Comparison of ENCODE assay signal across 1 cellular context in the genomic region with DNA sequence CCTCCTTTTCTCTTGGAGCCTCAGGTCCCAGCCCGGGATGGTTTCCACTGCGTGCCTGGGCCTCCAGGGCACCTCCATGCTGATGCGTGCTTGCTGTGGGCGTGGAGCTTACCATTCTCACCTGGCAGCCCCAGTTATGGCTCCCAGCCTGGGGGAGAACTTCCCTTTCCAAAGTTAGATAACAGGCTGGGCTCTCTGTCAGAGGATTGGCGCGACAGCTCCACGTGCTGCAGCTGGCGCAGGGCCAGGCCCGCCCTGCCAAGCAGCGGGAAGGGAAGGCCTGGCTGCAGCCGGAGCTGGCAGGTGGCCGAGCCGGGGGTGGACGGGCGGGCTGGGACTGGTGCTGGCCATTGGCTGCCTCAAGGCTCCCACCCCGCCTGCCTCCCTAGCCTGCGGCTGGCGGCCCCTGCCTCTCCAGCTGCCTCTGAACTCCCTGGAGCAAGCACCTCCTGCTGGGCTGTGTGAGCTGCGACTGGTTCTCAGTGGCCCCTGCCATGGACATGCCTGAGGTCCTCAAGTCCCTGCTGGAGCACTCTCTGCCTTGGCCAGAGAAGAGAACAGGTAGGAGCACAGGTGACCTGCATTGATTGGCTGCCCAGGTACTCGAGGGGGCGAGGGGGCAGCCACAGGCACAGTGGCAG.
TF ChIP-seq lines count a peak whose summit lies in the region.

No MANE protein-coding gene starts in this region.

TF ChIP-seq in K562, 482 proteins besides CTCF, POLR2A, EP300 and RAD21 (continued from another document):
- peak; percentile 75 for TF ChIP-seq VEZF1 (CRISPR knock-in tag; IDR thresholded peaks at IDR 0.05)
- TF ChIP-seq, protein P1, sequence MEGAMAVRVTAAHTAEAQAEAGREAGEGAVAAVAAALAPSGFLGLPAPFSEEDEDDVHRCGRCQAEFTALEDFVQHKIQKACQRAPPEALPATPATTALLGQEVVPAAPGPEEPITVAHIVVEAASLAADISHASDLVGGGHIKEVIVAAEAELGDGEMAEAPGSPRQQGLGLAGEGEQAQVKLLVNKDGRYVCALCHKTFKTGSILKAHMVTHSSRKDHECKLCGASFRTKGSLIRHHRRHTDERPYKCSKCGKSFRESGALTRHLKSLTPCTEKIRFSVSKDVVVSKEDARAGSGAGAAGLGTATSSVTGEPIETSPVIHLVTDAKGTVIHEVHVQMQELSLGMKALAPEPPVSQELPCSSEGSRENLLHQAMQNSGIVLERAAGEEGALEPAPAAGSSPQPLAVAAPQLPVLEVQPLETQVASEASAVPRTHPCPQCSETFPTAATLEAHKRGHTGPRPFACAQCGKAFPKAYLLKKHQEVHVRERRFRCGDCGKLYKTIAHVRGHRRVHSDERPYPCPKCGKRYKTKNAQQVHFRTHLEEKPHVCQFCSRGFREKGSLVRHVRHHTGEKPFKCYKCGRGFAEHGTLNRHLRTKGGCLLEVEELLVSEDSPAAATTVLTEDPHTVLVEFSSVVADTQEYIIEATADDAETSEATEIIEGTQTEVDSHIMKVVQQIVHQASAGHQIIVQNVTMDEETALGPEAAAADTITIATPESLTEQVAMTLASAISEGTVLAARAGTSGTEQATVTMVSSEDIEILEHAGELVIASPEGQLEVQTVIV (CRISPR knock-in tag; IDR thresholded peaks at IDR 0.05; ENCODE audit: borderline replicate concordance), result no peak
- peak; percentile 61; the same call in 1 of the 2 replicates for TF ChIP-seq KLF16 (IDR thresholded peaks at IDR 0.05)
- peak; percentile 61 for TF ChIP-seq SMAD4 (CRISPR knock-in tag; conservative IDR thresholded peaks at IDR 0.05)
- TF ChIP-seq SMARCA5 (IDR thresholded peaks at IDR 0.05), result 0 out of 2 replicates have a peak, but pooled peaks have one; percentile 24
- TF ChIP-seq FIP1L1 (IDR thresholded peaks at IDR 0.05; ENCODE audit: low read depth, low read length, poor library complexity, severe bottlenecking), result no peak
- no peak for TF ChIP-seq ZBTB43 (CRISPR knock-in tag; IDR thresholded peaks at IDR 0.05)
- peak; percentile 46 to 78 for TF ChIP-seq MAZ (CRISPR knock-in tag; conservative IDR thresholded peaks at IDR 0.05 in 1 of 2, IDR thresholded peaks at IDR 0.05 in 1 of 2)
- TF ChIP-seq, protein P2, sequence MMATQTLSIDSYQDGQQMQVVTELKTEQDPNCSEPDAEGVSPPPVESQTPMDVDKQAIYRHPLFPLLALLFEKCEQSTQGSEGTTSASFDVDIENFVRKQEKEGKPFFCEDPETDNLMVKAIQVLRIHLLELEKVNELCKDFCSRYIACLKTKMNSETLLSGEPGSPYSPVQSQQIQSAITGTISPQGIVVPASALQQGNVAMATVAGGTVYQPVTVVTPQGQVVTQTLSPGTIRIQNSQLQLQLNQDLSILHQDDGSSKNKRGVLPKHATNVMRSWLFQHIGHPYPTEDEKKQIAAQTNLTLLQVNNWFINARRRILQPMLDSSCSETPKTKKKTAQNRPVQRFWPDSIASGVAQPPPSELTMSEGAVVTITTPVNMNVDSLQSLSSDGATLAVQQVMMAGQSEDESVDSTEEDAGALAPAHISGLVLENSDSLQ (IDR thresholded peaks at IDR 0.05), result peak; percentile 90
- peak; percentile 70 for TF ChIP-seq MEIS2 (IDR thresholded peaks at IDR 0.05; ENCODE audit: partially characterized antibody)
- 0 out of 2 replicates have a peak, but pooled peaks have one; percentile 27 for TF ChIP-seq MXI1 (IDR thresholded peaks at IDR 0.05; ENCODE audit: low read depth, low read length)
- peak; percentile 58; the same call in 1 of the 2 replicates for TF ChIP-seq CXXC5 (CRISPR knock-in tag; IDR thresholded peaks at IDR 0.05)
- TF ChIP-seq PURB (CRISPR knock-in tag; IDR thresholded peaks at IDR 0.05; ENCODE audit: low read depth), result no peak
- no peak for TF ChIP-seq HLTF (IDR thresholded peaks at IDR 0.05)
- TF ChIP-seq RBM22 (IDR thresholded peaks at IDR 0.05; ENCODE audit: low read depth, low read length, poor library complexity, severe bottlenecking), result no peak
- TF ChIP-seq USF1 (CRISPR knock-in tag; IDR thresholded peaks at IDR 0.05), result peak; percentile 100
- TF ChIP-seq, protein P3, sequence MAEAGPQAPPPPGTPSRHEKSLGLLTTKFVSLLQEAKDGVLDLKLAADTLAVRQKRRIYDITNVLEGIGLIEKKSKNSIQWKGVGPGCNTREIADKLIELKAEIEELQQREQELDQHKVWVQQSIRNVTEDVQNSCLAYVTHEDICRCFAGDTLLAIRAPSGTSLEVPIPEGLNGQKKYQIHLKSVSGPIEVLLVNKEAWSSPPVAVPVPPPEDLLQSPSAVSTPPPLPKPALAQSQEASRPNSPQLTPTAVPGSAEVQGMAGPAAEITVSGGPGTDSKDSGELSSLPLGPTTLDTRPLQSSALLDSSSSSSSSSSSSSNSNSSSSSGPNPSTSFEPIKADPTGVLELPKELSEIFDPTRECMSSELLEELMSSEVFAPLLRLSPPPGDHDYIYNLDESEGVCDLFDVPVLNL (CRISPR knock-in tag; IDR thresholded peaks at IDR 0.05; ENCODE audit: low read depth), result no peak
- TF ChIP-seq, protein P4, sequence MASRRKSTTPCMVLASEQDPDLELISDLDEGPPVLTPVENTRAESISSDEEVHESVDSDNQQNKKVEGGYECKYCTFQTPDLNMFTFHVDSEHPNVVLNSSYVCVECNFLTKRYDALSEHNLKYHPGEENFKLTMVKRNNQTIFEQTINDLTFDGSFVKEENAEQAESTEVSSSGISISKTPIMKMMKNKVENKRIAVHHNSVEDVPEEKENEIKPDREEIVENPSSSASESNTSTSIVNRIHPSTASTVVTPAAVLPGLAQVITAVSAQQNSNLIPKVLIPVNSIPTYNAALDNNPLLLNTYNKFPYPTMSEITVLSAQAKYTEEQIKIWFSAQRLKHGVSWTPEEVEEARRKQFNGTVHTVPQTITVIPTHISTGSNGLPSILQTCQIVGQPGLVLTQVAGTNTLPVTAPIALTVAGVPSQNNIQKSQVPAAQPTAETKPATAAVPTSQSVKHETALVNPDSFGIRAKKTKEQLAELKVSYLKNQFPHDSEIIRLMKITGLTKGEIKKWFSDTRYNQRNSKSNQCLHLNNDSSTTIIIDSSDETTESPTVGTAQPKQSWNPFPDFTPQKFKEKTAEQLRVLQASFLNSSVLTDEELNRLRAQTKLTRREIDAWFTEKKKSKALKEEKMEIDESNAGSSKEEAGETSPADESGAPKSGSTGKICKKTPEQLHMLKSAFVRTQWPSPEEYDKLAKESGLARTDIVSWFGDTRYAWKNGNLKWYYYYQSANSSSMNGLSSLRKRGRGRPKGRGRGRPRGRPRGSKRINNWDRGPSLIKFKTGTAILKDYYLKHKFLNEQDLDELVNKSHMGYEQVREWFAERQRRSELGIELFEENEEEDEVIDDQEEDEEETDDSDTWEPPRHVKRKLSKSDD (conservative IDR thresholded peaks at IDR 0.05; ENCODE audit: low read length), result no peak
- peak; percentile 22 for TF ChIP-seq FOS (IDR thresholded peaks at IDR 0.05; ENCODE audit: extremely low read depth, insufficient read length)
- TF ChIP-seq CBFA2T2 (conservative IDR thresholded peaks at IDR 0.05), result peak; percentile 71
